8 cellular contexts compared by ENCODE assay signal in the genomic region with DNA sequence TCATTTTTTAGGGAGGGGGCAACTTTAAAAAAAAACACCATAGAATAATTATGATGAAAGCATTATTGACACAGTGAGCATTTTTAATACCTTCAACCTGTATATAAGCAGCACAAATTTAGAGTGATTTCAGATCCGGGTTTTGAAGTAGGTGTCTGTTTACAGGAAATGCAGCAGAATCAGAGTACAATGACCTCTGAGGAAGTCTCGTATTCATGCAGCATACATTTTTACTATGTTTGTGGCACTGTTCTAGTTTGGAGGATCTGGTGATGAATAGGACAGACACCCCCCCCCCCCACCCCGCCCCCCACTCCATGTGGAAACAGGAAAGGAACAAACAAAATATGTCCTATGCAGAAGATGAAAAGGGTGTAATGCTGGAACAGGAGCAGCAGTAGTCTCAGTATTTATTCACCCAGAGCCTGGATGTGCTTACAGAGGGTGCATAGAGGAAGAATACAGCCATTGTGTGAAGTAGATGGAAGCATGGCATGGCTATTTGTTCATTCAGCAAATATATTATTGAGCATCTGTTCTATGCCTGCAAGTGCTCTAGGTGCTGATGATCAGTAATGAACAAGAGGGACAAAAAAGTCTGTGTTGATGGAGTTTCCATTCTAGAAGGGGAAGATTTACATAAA. TPM values are rescaled to one million over a fixed set of nuclear protein-coding genes. Genes with fewer than 3 reads are reported as not detected.
DNase-seq lines count a peak whose midpoint lies in the region; ATAC-seq and TF ChIP-seq lines count a peak whose summit lies in the region.
"Had no signal": no experiment of that assay in that cellular context is flagged by ENCODE, and none has a peak within 500 bp of the region (broad histone marks: within the 10 kb centered on the region; RNA-seq: fewer than 3 reads in every experiment).

No MANE protein-coding gene starts in this region.

- dilution Hi-C loops in mammary epithelial cell (cut with HindIII; ENCODE audit: low sequenced_read_pairs), result no loop called here

- no peaks in the 10 kb centered on the region for H3K9me3 Mint-ChIP-seq in type B pancreatic cell

- H3K4me3 ChIP-seq in GM12865 (ENCODE audit: low read depth, low read length), result no peak overlapping the region
- H3K4me3 ChIP-seq in Karpas-422 (ENCODE audit: low read length), result no peak overlapping the region
- no peak overlapping the region for H3K4me3 ChIP-seq in mammary epithelial cell (replicated peaks in 1 of 3; ENCODE audit: insufficient read depth in 1 of 3, low read depth in 2 of 3, low read length in 3 of 3)
- no peak overlapping the region for H3K4me3 ChIP-seq in trophoblast cell (ENCODE audit: low read depth, low read length)

- no peak overlapping the region for H4K91ac ChIP-seq in trophoblast cell (ENCODE audit: low read depth, low read length)

- H3K4me2 ChIP-seq in Karpas-422 (ENCODE audit: low read depth, low read length, poor library complexity, severe bottlenecking), result peak overlapping the region; percentile 38
- H3K4me2 ChIP-seq in mammary epithelial cell (ENCODE audit: insufficient read depth, low read depth, low read length), result peak overlapping the region; percentile 67
- no peak overlapping the region for H3K4me2 ChIP-seq in trophoblast cell (ENCODE audit: low read length)

- peaks cover 23% of the 10 kb centered on the region for H3K4me1 Mint-ChIP-seq in type B pancreatic cell (ENCODE audit: unreplicated experiment)

- intact Hi-C loops in mammary epithelial cell (cut with micrococcal nuclease), result no loop called here

- H3K27me3 ChIP-seq in Karpas-422 (ENCODE audit: low read length) (no peaks in the 10 kb centered on the region), mammary epithelial cell (ENCODE audit: insufficient read depth, low read length) (no peaks in the 10 kb centered on the region), trophoblast cell (ENCODE audit: insufficient read depth, low read length) (no peaks in the 10 kb centered on the region)

- no peak overlapping the region for H3K27ac Mint-ChIP-seq in type B pancreatic cell

- no peaks in the 10 kb centered on the region for H3K9me2 ChIP-seq in Karpas-422 (replicated peaks; ENCODE audit: insufficient read depth, low read length)

- H3K4me3 Mint-ChIP-seq in type B pancreatic cell, result no peak overlapping the region

- in situ Hi-C loops in mammary epithelial cell (cut with MboI; ENCODE audit: low sequenced_read_pairs in 2 of 2), result no loop called here

- H2BK5ac ChIP-seq in trophoblast cell (ENCODE audit: low read depth, low read length, poor library complexity), result no peak overlapping the region

- TF ChIP-seq CTCF in GM12865 (IDR thresholded peaks at IDR 0.05; ENCODE audit: insufficient read depth, low read depth, low read length, missing control alignments) (no peak), mammary epithelial cell (conservative IDR thresholded peaks at IDR 0.05 in 1 of 2, IDR thresholded peaks at IDR 0.05 in 1 of 2; ENCODE audit: extremely low read depth in 1 of 2, insufficient read depth in 1 of 2, low read depth in 1 of 2, low read length in 2 of 2) (no peak), type B pancreatic cell (conservative IDR thresholded peaks at IDR 0.05) (no peak)

- no peak overlapping the region for H2AK5ac ChIP-seq in trophoblast cell (ENCODE audit: low read length)

- BruUV-seq in mammary epithelial cell (replicated peaks; lab: Mats Ljungman, UMichigan), result no TSS peak

- H2BK120ac ChIP-seq in trophoblast cell (ENCODE audit: insufficient read depth, low read length, poor library complexity), result no peak overlapping the region

- no peak overlapping the region for H4K12ac ChIP-seq in trophoblast cell (ENCODE audit: low read depth, low read length)

- no peak overlapping the region for H3K23ac ChIP-seq in trophoblast cell (ENCODE audit: low read length)

- no peak for ATAC-seq in HG02678 (IDR thresholded peaks at IDR 0.05; ENCODE audit: unreplicated experiment)

- H2AFZ ChIP-seq in Karpas-422 (ENCODE audit: low read length) (no peak overlapping the region), mammary epithelial cell (ENCODE audit: low read depth, low read length) (no peak overlapping the region), trophoblast cell (ENCODE audit: insufficient read depth, low read length, poor library complexity) (no peak overlapping the region)

- H4K20me1 ChIP-seq in Karpas-422 (ENCODE audit: insufficient read depth, low read depth, low read length), result peaks cover 8% of the 10 kb centered on the region
- peaks cover under 1% of the 10 kb centered on the region for H4K20me1 ChIP-seq in mammary epithelial cell (ENCODE audit: insufficient read depth, low read length)

- no peaks in the 10 kb centered on the region for H3K36me3 Mint-ChIP-seq in type B pancreatic cell

- H4K8ac ChIP-seq in trophoblast cell (ENCODE audit: low read depth, low read length), result no peak overlapping the region

- no peak overlapping the region for H3K18ac ChIP-seq in trophoblast cell (ENCODE audit: low read length)

- 54% methylated on average over 3 of the region's 3 CpGs for WGBS in mammary epithelial cell (ENCODE audit: low coverage, missing lambda C conversion rate)
- no CpG with 5 or more reads among the region's 3 CpGs for WGBS in trophoblast cell (ENCODE audit: extremely low coverage, insufficient coverage, insufficient read length)

- DNase-seq in GM12865 (ENCODE audit: low read depth) (peak; percentile 61), Karpas-422 (peak; percentile 58), mammary epithelial cell (no peak), trophoblast cell (no peak), type B pancreatic cell (ENCODE audit: extremely low spot score, unreplicated experiment) (no peak)
- no peak for DNase-seq in stimulated activated CD4-positive, alpha-beta T cell treated with anti-CD3 and anti-CD28 coated beads, Interleukin-4, amount 100 ng/mL, for 4 hours
- DNase-seq: kidney glomerular epithelial cell had no signal

- no peak overlapping the region for H3K14ac ChIP-seq in trophoblast cell (ENCODE audit: low read length)

- no peaks in the 10 kb centered on the region; the same call in 1 of the 2 replicates for H3K9me3 ChIP-seq in Karpas-422 (ENCODE audit: low read length)
- no peaks in the 10 kb centered on the region for H3K9me3 ChIP-seq in mammary epithelial cell (replicated peaks; ENCODE audit: insufficient read depth, low read length)
- H3K9me3 ChIP-seq in trophoblast cell (ENCODE audit: insufficient read depth, low read depth, low read length), result no peaks in the 10 kb centered on the region

- H3K27me3 Mint-ChIP-seq in type B pancreatic cell, result no peaks in the 10 kb centered on the region

- H3K4ac ChIP-seq in trophoblast cell (ENCODE audit: low read depth, low read length), result peak overlapping the region; percentile 89

- H3K79me2 ChIP-seq in Karpas-422 (ENCODE audit: low read length) (peaks cover 92% of the 10 kb centered on the region), mammary epithelial cell (ENCODE audit: insufficient read depth, low read length) (peaks cover 91% of the 10 kb centered on the region), trophoblast cell (ENCODE audit: control insufficient read depth, insufficient read depth, low read length, poor library complexity) (peaks cover 6% of the 10 kb centered on the region)

- peak overlapping the region; percentile 65 for H3K27ac ChIP-seq in Karpas-422 (ENCODE audit: low read length)
- peak overlapping the region; percentile 7 for H3K27ac ChIP-seq in mammary epithelial cell (ENCODE audit: insufficient read depth, low read depth, low read length)
- no peak overlapping the region for H3K27ac ChIP-seq in trophoblast cell (ENCODE audit: low read depth, low read length)

- no peaks in the 10 kb centered on the region for H3K79me1 ChIP-seq in trophoblast cell (ENCODE audit: low read length)

- H3K4me1 ChIP-seq in Karpas-422 (ENCODE audit: low read length), result peaks cover 55% of the 10 kb centered on the region
- peaks cover 21% of the 10 kb centered on the region for H3K4me1 ChIP-seq in mammary epithelial cell (ENCODE audit: insufficient read depth, low read length)
- peaks cover 0 to 2% of the 10 kb centered on the region in 2 experiments for H3K4me1 ChIP-seq in trophoblast cell (ENCODE audit: control insufficient read depth in 1 of 2, insufficient read depth in 2 of 2, low read length in 2 of 2)

- H3K36me3 ChIP-seq in Karpas-422 (ENCODE audit: insufficient read depth, low read length) (peaks cover 5% of the 10 kb centered on the region; the same call in 1 of the 2 replicates), mammary epithelial cell (ENCODE audit: insufficient read depth, low read length) (no peaks in the 10 kb centered on the region), trophoblast cell (ENCODE audit: control insufficient read depth in 1 of 2, insufficient read depth in 2 of 2, low read length in 2 of 2) (peaks cover 0 to 2% of the 10 kb centered on the region in 2 experiments)

- CTCF ChIA-PET in mammary epithelial cell (lab: Charles Lee; ENCODE audit: low non-redundant PET), result interaction anchor here (0.6 kb wide), 1 partner anchor 23 kb away, joined by 7 read pairs; no protein-coding TSS in a partner anchor

- H3K9ac ChIP-seq in Karpas-422 (ENCODE audit: low read length), result no peak overlapping the region
- no peak overlapping the region for H3K9ac ChIP-seq in mammary epithelial cell (ENCODE audit: insufficient read depth, low read length)
- no peak overlapping the region for H3K9ac ChIP-seq in trophoblast cell (ENCODE audit: low read length)

- H2BK12ac ChIP-seq in trophoblast cell (ENCODE audit: low read length), result no peak overlapping the region

RNA-seq across cellular contexts. Expression of a gene that starts 19.7 kb away (rescaled TPM):
- total RNA-seq in Karpas-422 (2014; rRNA removed; shearing (Covaris generic); ENCODE audit: low replicate concordance), result 11.1 and 12.8 TPM in 2 replicates
- 10 to 100 TPM; 14.7 to 52.8 TPM for total RNA-seq in mammary epithelial cell
- 33.2 TPM for polyA plus RNA-seq in mammary epithelial cell
- polyA minus RNA-seq in mammary epithelial cell, result 21.3 TPM
- polyA plus RNA-seq in trophoblast cell (2013), result 34.8 and 35.3 TPM in 2 replicates
- total RNA-seq in type B pancreatic cell (ENCODE audit: low replicate concordance), result 58.9 and 62.6 TPM in 2 replicates

Comparison
In these comparisons a context has a peak if more than half of its experiments do, and no peak if none do; other contexts are left out.
1. DNase-seq: peak in GM12865 (single experiment) and Karpas-422 (single experiment); none in mammary epithelial cell (single experiment), trophoblast cell (0 of 2), stimulated activated CD4-positive, alpha-beta T cell treated with anti-CD3 and anti-CD28 coated beads, Interleukin-4, amount 100 ng/mL, for 4 hours (0 of 2) and type B pancreatic cell (single experiment).